In the genomic region with DNA sequence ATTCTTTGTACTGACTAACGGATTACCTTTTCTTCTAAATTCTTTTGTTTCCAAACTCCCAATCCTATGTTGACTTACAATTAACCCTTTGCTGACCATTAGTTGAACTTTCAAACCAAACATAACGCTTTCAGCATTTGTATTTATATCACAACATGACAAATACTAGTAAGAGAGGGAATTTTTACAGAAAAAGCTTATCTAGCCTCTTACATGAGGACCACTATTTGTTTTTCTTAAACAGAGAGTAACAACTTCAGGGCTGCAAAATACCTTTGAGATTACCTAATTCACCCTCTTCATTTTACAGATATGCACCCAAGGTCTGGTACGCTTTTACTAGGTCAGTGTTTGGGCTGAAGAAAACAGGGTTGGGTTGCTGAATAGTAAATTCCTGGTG, we compare ENCODE assay signal across 16 cellular contexts. TPM values are rescaled to one million over a fixed set of nuclear protein-coding genes. Genes with fewer than 3 reads are reported as not detected.
DNase-seq lines count a peak whose midpoint lies in the region; ATAC-seq, FAIRE-seq and TF ChIP-seq lines count a peak whose summit lies in the region.
"Had no signal": no experiment of that assay in that cellular context is flagged by ENCODE, and none has a peak within 500 bp of the region (broad histone marks: within the 10 kb centered on the region; RNA-seq: fewer than 3 reads in every experiment).

No MANE protein-coding gene starts in this region.

- no peak overlapping the region for H2AK9ac ChIP-seq in IMR-90 (replicated peaks; ENCODE audit: low read depth, low read length, poor library complexity)

- no peak for TF ChIP-seq POLR2A in IMR-90 (IDR thresholded peaks at IDR 0.05; ENCODE audit: low read depth, low read length)
- TF ChIP-seq POLR2A in endothelial cell of umbilical vein (IDR thresholded peaks at IDR 0.05; ENCODE audit: low read depth, low read length) = no peak
- TF ChIP-seq POLR2A in gastroesophageal sphincter (IDR thresholded peaks at IDR 0.05) = no peak

- H3K36me3 ChIP-seq in Caco-2 (ENCODE audit: control insufficient read depth, insufficient read depth, low read length) (no peaks in the 10 kb centered on the region), IMR-90 (ENCODE audit: control insufficient read depth, insufficient read depth, low read length) (no peaks in the 10 kb centered on the region), endothelial cell of umbilical vein (ENCODE audit: control insufficient read depth in 2 of 2, extremely low read depth in 1 of 2, insufficient read depth in 2 of 2, low read length in 2 of 2) (no peaks in the 10 kb centered on the region), muscle layer of duodenum (ENCODE audit: control insufficient read depth in 1 of 2, insufficient read depth in 2 of 2, low read length in 2 of 2) (no peaks in the 10 kb centered on the region), gastroesophageal sphincter (no peaks in the 10 kb centered on the region)

- no peak overlapping the region for H4K91ac ChIP-seq in IMR-90 (ENCODE audit: insufficient read depth, low read depth, low read length)

- in situ Hi-C loops in IMR-90 (cut with MboI; ENCODE audit: low sequenced_read_pairs) = loop anchor here (25.0 kb wide), 2 partner anchors 369 to 906 kb away; no protein-coding TSS in a partner anchor

- H3K9me3 Mint-ChIP-seq in Caco-2 (ENCODE audit: unreplicated experiment) (no peaks in the 10 kb centered on the region), glutamatergic neuron (ENCODE audit: unreplicated experiment) (no peaks in the 10 kb centered on the region)

- no peak overlapping the region for H3K4ac ChIP-seq in IMR-90 (ENCODE audit: low read depth, low read length)

- H3K4me3 ChIP-seq in Caco-2 (ENCODE audit: low read depth, low read length) (no peak overlapping the region), IMR-90 (ENCODE audit: insufficient read depth, low read depth, low read length) (no peak overlapping the region), endothelial cell of umbilical vein (replicated peaks in 1 of 3; ENCODE audit: insufficient read depth in 1 of 3, low read depth in 1 of 3, low read length in 3 of 3) (no peak overlapping the region), muscle layer of duodenum (ENCODE audit: low read depth in 1 of 2, low read length in 2 of 2) (no peak overlapping the region), gastroesophageal sphincter (no peak overlapping the region)

- dilution Hi-C loops in IMR-90 (cut with HindIII; ENCODE audit: low sequenced_read_pairs, unreplicated experiment) (no loop called here), endothelial cell of umbilical vein (cut with MboI; ENCODE audit: extremely low pct_ligation_motif_present, low sequenced_read_pairs) (no loop called here)

- H2AK5ac ChIP-seq in IMR-90 (ENCODE audit: low read depth, low read length) = no peak overlapping the region

- intact Hi-C loops in Caco-2 (cut with micrococcal nuclease; ENCODE audit: unreplicated experiment) = loop anchor here (10.0 kb wide), 1 partner anchor 117 kb away; no protein-coding TSS in a partner anchor
- intact Hi-C loops in IMR-90 (cut with micrococcal nuclease) = loop anchor here (10.0 kb wide), 1 partner anchor 137 kb away; no protein-coding TSS in a partner anchor
- intact Hi-C loops in endothelial cell of umbilical vein (cut with micrococcal nuclease) = no loop called here

- no peak overlapping the region for H2BK15ac ChIP-seq in IMR-90 (ENCODE audit: low read depth, low read length)

- no peak for TF ChIP-seq RAD21 in IMR-90 (IDR thresholded peaks at IDR 0.05; ENCODE audit: low read length)

- H3K4me1 ChIP-seq in Caco-2 (peaks cover 39% of the 10 kb centered on the region), IMR-90 (ENCODE audit: control insufficient read depth, insufficient read depth, low read length) (peaks cover 4% of the 10 kb centered on the region; the same call in 1 of the 2 replicates), endothelial cell of umbilical vein (ENCODE audit: control insufficient read depth, extremely low read depth, insufficient read depth, low read length) (peaks cover 5% of the 10 kb centered on the region), muscle layer of duodenum (ENCODE audit: control insufficient read depth in 1 of 2, insufficient read depth in 2 of 2, low read length in 2 of 2) (no peaks in the 10 kb centered on the region), gastroesophageal sphincter (no peaks in the 10 kb centered on the region)

- H3K23ac ChIP-seq in IMR-90 (ENCODE audit: low read depth, low read length) = no peak overlapping the region

- no peak overlapping the region for H3K18ac ChIP-seq in IMR-90 (ENCODE audit: low read depth, low read length)

- peaks cover 26% of the 10 kb centered on the region for H3K4me1 Mint-ChIP-seq in Caco-2 (ENCODE audit: low read depth, unreplicated experiment)
- H3K4me1 Mint-ChIP-seq in glutamatergic neuron (ENCODE audit: low read depth, unreplicated experiment) = no peaks in the 10 kb centered on the region
- H3K4me1 Mint-ChIP-seq: CD4-positive, alpha-beta memory T cell had no signal

- no peak for DNase-seq in Caco-2
- peak; percentile 56 for DNase-seq in IMR-90
- no peak for DNase-seq in endothelial cell of umbilical vein (ENCODE audit: low read depth, low spot score)
- no peak for DNase-seq in glutamatergic neuron
- no peak for DNase-seq in NCI-H1930 (lab: John Stamatoyannopoulos, UW)
- DNase-seq: activated effector memory CD4-positive, alpha-beta T cell treated with Interleukin-2 at 50 U/mL for 16 hours; CD4-positive, alpha-beta memory T cell; GDM1; mammary epithelial cell; NCI-H2081 treated with DMSO at 0.1 percent for 48 hours; NCI-H526 treated with DMSO at 0.1 percent for 48 hours; stimulated activated naive CD4-positive, alpha-beta T cell had no signal

- TF ChIP-seq CTCF in Caco-2 (IDR thresholded peaks at IDR 0.05; ENCODE audit: insufficient read depth in 1 of 2, low read depth in 1 of 2, low read length in 1 of 2, severe bottlenecking in 1 of 2, unreplicated experiment in 1 of 2) (no peak), IMR-90 (conservative IDR thresholded peaks at IDR 0.05; ENCODE audit: low read depth, low read length) (no peak), endothelial cell of umbilical vein (IDR thresholded peaks at IDR 0.05; ENCODE audit: extremely low read depth in 1 of 2, insufficient read depth in 1 of 2, low read depth in 1 of 2, low read length in 2 of 2) (no peak), glutamatergic neuron (IDR thresholded peaks at IDR 0.05; ENCODE audit: partially characterized antibody, unreplicated experiment) (no peak), gastroesophageal sphincter (IDR thresholded peaks at IDR 0.05) (no peak)

- no peaks in the 10 kb centered on the region for H3K9me1 ChIP-seq in IMR-90 (ENCODE audit: insufficient read depth, low read length)
- H3K9me1 ChIP-seq in endothelial cell of umbilical vein (replicated peaks; ENCODE audit: control insufficient read depth, extremely low read depth, insufficient read depth, low read length) = no peaks in the 10 kb centered on the region

- no peaks in the 10 kb centered on the region for H3K27me3 Mint-ChIP-seq in Caco-2 (ENCODE audit: insufficient read depth, unreplicated experiment)
- H3K27me3 Mint-ChIP-seq in glutamatergic neuron (ENCODE audit: unreplicated experiment) = no peaks in the 10 kb centered on the region

- H3K9ac ChIP-seq in IMR-90 (ENCODE audit: low read depth, low read length) (no peak overlapping the region), endothelial cell of umbilical vein (replicated peaks; ENCODE audit: extremely low read depth, insufficient read depth, low read length) (no peak overlapping the region)

- POLR2A ChIA-PET in Caco-2 (lab: Charles Lee) = no interaction called here
- POLR2A ChIA-PET in IMR-90 (lab: Charles Lee; ENCODE audit: unreplicated experiment) = no interaction called here
- POLR2A ChIA-PET in endothelial cell of umbilical vein (lab: Charles Lee) = no interaction called here

- no peak overlapping the region for H4K8ac ChIP-seq in IMR-90 (ENCODE audit: low read depth in 2 of 2, low read length in 2 of 2)

- peak overlapping the region; percentile 64 for H3K4me3 Mint-ChIP-seq in Caco-2 (ENCODE audit: unreplicated experiment)
- no peak overlapping the region for H3K4me3 Mint-ChIP-seq in glutamatergic neuron (ENCODE audit: unreplicated experiment)
- H3K4me3 Mint-ChIP-seq: CD4-positive, alpha-beta memory T cell had no signal

- no peak overlapping the region for H3K14ac ChIP-seq in IMR-90 (replicated peaks; ENCODE audit: low read depth, low read length)

- H4K20me1 ChIP-seq in IMR-90 (ENCODE audit: insufficient read depth, low read length) = no peaks in the 10 kb centered on the region
- H4K20me1 ChIP-seq in endothelial cell of umbilical vein (replicated peaks; ENCODE audit: control insufficient read depth, extremely low read depth, insufficient read depth, low read length) = no peaks in the 10 kb centered on the region

- H2AFZ ChIP-seq in IMR-90 (replicated peaks; ENCODE audit: low read length, poor library complexity) = no peak overlapping the region
- no peak overlapping the region for H2AFZ ChIP-seq in endothelial cell of umbilical vein (ENCODE audit: low read depth, low read length)

- no peak overlapping the region for H4K5ac ChIP-seq in IMR-90 (ENCODE audit: low read depth, low read length)

- H2BK20ac ChIP-seq in IMR-90 (ENCODE audit: low read depth, low read length) = no peak overlapping the region

- BruUV-seq in Caco-2 (replicated peaks; lab: Mats Ljungman, UMichigan) (no TSS peak), IMR-90 (replicated peaks; lab: Mats Ljungman, UMichigan) (no TSS peak), endothelial cell of umbilical vein (replicated peaks; lab: Mats Ljungman, UMichigan) (no TSS peak)

- H3K79me2 ChIP-seq in endothelial cell of umbilical vein (ENCODE audit: control insufficient read depth, insufficient read depth, low read length) = no peaks in the 10 kb centered on the region

- H2BK120ac ChIP-seq in IMR-90 (ENCODE audit: low read depth, low read length) = no peak overlapping the region

- H3K9me3 ChIP-seq in Caco-2 = no peaks in the 10 kb centered on the region
- no peaks in the 10 kb centered on the region for H3K9me3 ChIP-seq in IMR-90 (ENCODE audit: control insufficient read depth, insufficient read depth, low read length)
- H3K9me3 ChIP-seq in endothelial cell of umbilical vein (replicated peaks; ENCODE audit: control insufficient read depth, insufficient read depth, low read length) = no peaks in the 10 kb centered on the region
- H3K9me3 ChIP-seq in muscle layer of duodenum (ENCODE audit: control insufficient read depth in 1 of 2, low read length in 2 of 2) = no peaks in the 10 kb centered on the region
- no peaks in the 10 kb centered on the region for H3K9me3 ChIP-seq in gastroesophageal sphincter

- 0 out of 2 replicates have a peak overlapping the region, but pooled peaks have one; percentile 2 for H3K4me2 ChIP-seq in IMR-90 (ENCODE audit: low read depth, low read length)
- H3K4me2 ChIP-seq in endothelial cell of umbilical vein (ENCODE audit: insufficient read depth, low read length) = no peak overlapping the region

- H3K36me3 Mint-ChIP-seq in Caco-2 (ENCODE audit: insufficient read depth, unreplicated experiment) (peaks cover under 1% of the 10 kb centered on the region), glutamatergic neuron (ENCODE audit: unreplicated experiment) (no peaks in the 10 kb centered on the region)
- H3K36me3 Mint-ChIP-seq: CD4-positive, alpha-beta memory T cell had no signal

- no peak overlapping the region for H2BK5ac ChIP-seq in IMR-90 (ENCODE audit: low read depth, low read length, poor library complexity, severe bottlenecking)

- H3K56ac ChIP-seq in IMR-90 (ENCODE audit: extremely low read depth, insufficient read depth, low read length) = no peak overlapping the region

- H3K27ac ChIP-seq in IMR-90 (ENCODE audit: insufficient read depth, low read length) (no peak overlapping the region), endothelial cell of umbilical vein (ENCODE audit: insufficient read depth, low read depth, low read length) (no peak overlapping the region), muscle layer of duodenum (ENCODE audit: low read length) (peak overlapping the region; percentile 17), gastroesophageal sphincter (no peak overlapping the region)

- CTCF ChIA-PET in Caco-2 (lab: Charles Lee) (interaction anchor here (0.9 kb wide), 1 partner anchor 9 kb away, joined by 3 read pairs; no protein-coding TSS in a partner anchor), IMR-90 (lab: Yijun Ruan, JAX) (no interaction called here), endothelial cell of umbilical vein (lab: Charles Lee) (interaction anchor here (0.9 to 3.0 kb wide), 3 partner anchors 24 to 81 kb away, joined by 3 to 13 read pairs (median 3); no protein-coding TSS in a partner anchor)

- peak; percentile 26 for FAIRE-seq in endothelial cell of umbilical vein (lab: Jason Lieb, UNC)

- H3K79me1 ChIP-seq in IMR-90 (ENCODE audit: low read depth in 1 of 2, low read length in 2 of 2) = no peaks in the 10 kb centered on the region

- no peak for TF ChIP-seq EP300 in gastroesophageal sphincter (IDR thresholded peaks at IDR 0.05)

- ATAC-seq in IMR-90 (ENCODE audit: low read depth) = peak; percentile 25; the same call in 1 of the 2 replicates
- no peak for ATAC-seq in GM21737 (IDR thresholded peaks at IDR 0.05; ENCODE audit: unreplicated experiment)
- no peak for ATAC-seq in gastroesophageal sphincter
- ATAC-seq: Panc1 had no signal

- no CpG with 5 or more reads among the region's 3 CpGs for WGBS in IMR-90 (ENCODE audit: extremely low coverage in 2 of 2, insufficient read length in 1 of 2), 2 experiments
- WGBS in gastroesophageal sphincter (ENCODE audit: low coverage in 1 of 2), 2 donors = 46 to 71% methylated on average over 3 of the region's 3 CpGs

- no peak overlapping the region for H3K27ac Mint-ChIP-seq in Caco-2 (ENCODE audit: unreplicated experiment)
- no peak overlapping the region for H3K27ac Mint-ChIP-seq in glutamatergic neuron (ENCODE audit: unreplicated experiment)
- H3K27ac Mint-ChIP-seq: CD4-positive, alpha-beta memory T cell had no signal

- H3K27me3 ChIP-seq in Caco-2 (replicated peaks; ENCODE audit: control insufficient read depth, insufficient read depth, low read length) = no peaks in the 10 kb centered on the region
- H3K27me3 ChIP-seq in IMR-90 (ENCODE audit: control insufficient read depth, insufficient read depth, low read length) = no peaks in the 10 kb centered on the region
- H3K27me3 ChIP-seq in endothelial cell of umbilical vein (ENCODE audit: control insufficient read depth in 2 of 2, insufficient read depth in 2 of 2, low read length in 2 of 2) = no peaks in the 10 kb centered on the region
- H3K27me3 ChIP-seq in muscle layer of duodenum (ENCODE audit: low read depth, low read length) = no peaks in the 10 kb centered on the region
- H3K27me3 ChIP-seq in gastroesophageal sphincter = no peaks in the 10 kb centered on the region

RNA-seq across cellular contexts. Expression of gene CXADR, which starts 45.0 kb away (rescaled TPM):
- total RNA-seq in Caco-2 (2022) = 98.6 and 102 TPM in 2 replicates
- total RNA-seq in IMR-90 (2012; rRNA removed) = 0.83 and 1.1 TPM in 2 replicates
- 0.21 and 0.26 TPM in 2 replicates for polyA plus RNA-seq in IMR-90 (2012; rRNA removed)
- 0.09 TPM in 2 replicates for polyA plus RNA-seq in IMR-90 (2012; cell fraction: cytosol; rRNA removed)
- 0.02 and 0.08 TPM in 2 replicates for polyA plus RNA-seq in IMR-90 (2012; cell fraction: nucleus; rRNA removed; ENCODE audit: low replicate concordance)
- total RNA-seq in endothelial cell of umbilical vein = 10.7 and 12.2 TPM in 2 replicates
- polyA plus RNA-seq in endothelial cell of umbilical vein = 2.2 and 3.2 TPM in 2 replicates
- polyA plus RNA-seq in endothelial cell of umbilical vein (2011; cell fraction: cytosol; rRNA removed) = 1.8 and 2.4 TPM in 2 replicates
- 1.4 and 1.7 TPM in 2 replicates for polyA plus RNA-seq in endothelial cell of umbilical vein (2011; cell fraction: nucleus; rRNA removed)
- 6.4 and 10.0 TPM in 2 replicates for polyA plus RNA-seq in endothelial cell of umbilical vein (2012)
- polyA minus RNA-seq in endothelial cell of umbilical vein = 4.5 and 8.7 TPM in 2 replicates
- 27.5 TPM for polyA minus RNA-seq in endothelial cell of umbilical vein (2011; cell fraction: cytosol; rRNA and poly(A)+ RNA removed)
- polyA minus RNA-seq in endothelial cell of umbilical vein (2011; cell fraction: nucleus; rRNA and poly(A)+ RNA removed) = 5.5 and 6.2 TPM in 2 replicates
- 54.9 TPM for total RNA-seq in glutamatergic neuron (ENCODE audit: unreplicated experiment)
- total RNA-seq in gastroesophageal sphincter = 10 to 100 TPM in 1 of 4 donors, 1 to 10 TPM in 2, under 1 TPM in 1; 0.54 to 10.6 (median 4.4) TPM
